In genomic region chr7:10939911-10940747, GRCh38 we compare ENCODE assay signal across 8 cellular contexts. TPM values are rescaled to one million over a fixed set of nuclear protein-coding genes. Genes with fewer than 3 reads are reported as not detected.
A peak's percentile ranks its signal among the peaks of the same experiment; 100 is the strongest.
DNase-seq lines count a peak whose midpoint lies in the region; ATAC-seq and TF ChIP-seq lines count a peak whose summit lies in the region.

No MANE protein-coding gene starts in this region.

- peak; percentile 85 for DNase-seq in NCI-H128 (lab: John Stamatoyannopoulos, UW; ENCODE audit: unreplicated experiment)
- DNase-seq in SKM-1 treated with dmso at 0.1 percent for 144 hours (lab: John Stamatoyannopoulos, UW; ENCODE audit: unreplicated experiment) = peak; percentile 93
- DNase-seq in adipocyte (ENCODE audit: low read depth) = peak; percentile 97
- peak; percentile 90 to 94 (median 93) for DNase-seq in heart left ventricle
- peak; percentile 92 for DNase-seq in pons (ENCODE audit: low spot score)
- peak; percentile 91 for DNase-seq in type B pancreatic cell (ENCODE audit: extremely low spot score, unreplicated experiment)

- H3K27me3 ChIP-seq in adipocyte (replicated peaks; ENCODE audit: control insufficient read depth, insufficient read depth, low read length) (no peaks in the 10 kb centered on the region), heart left ventricle (no peaks in the 10 kb centered on the region)

- H3K4me1 ChIP-seq in adipocyte (ENCODE audit: control insufficient read depth, insufficient read depth, low read length) = peaks cover 23% of the 10 kb centered on the region
- H3K4me1 ChIP-seq in heart left ventricle = peaks cover 0 to 50% (median 34%) of the 10 kb centered on the region in 12 donors

- peaks cover 17% of the 10 kb centered on the region for H3K4me1 Mint-ChIP-seq in type B pancreatic cell (ENCODE audit: unreplicated experiment)

- no peak overlapping the region for H3K4me3 Mint-ChIP-seq in type B pancreatic cell

- peak overlapping the region; percentile 87 to 99 (median 95) for H3K27ac ChIP-seq in heart left ventricle

- intact Hi-C loops in heart left ventricle (cut with DNase I) = loop anchor here in 6 of 10 donors (1.0 to 2.0 kb wide), 3 partner anchors 33 to 34 kb away; partner anchors contain the start of gene PHF14 (in 5 of the 6)

- H3K9me3 ChIP-seq in adipocyte (ENCODE audit: control insufficient read depth, low read length) = no peaks in the 10 kb centered on the region
- no peaks in the 10 kb centered on the region for H3K9me3 ChIP-seq in heart left ventricle

- WGBS in heart left ventricle, 4 donors = 0 to 1% (median 1%) methylated on average over 46 to 61 of the region's 61 CpGs

- H3K36me3 ChIP-seq in adipocyte (ENCODE audit: control insufficient read depth, insufficient read depth, low read length, severe bottlenecking) (peaks cover 24% of the 10 kb centered on the region), heart left ventricle (peaks cover 0 to 33% (median 26%) of the 10 kb centered on the region in 9 donors)

- H3K9me3 Mint-ChIP-seq in type B pancreatic cell = no peaks in the 10 kb centered on the region

- H3K27me3 Mint-ChIP-seq in type B pancreatic cell = no peaks in the 10 kb centered on the region

- peak in 1 of 2 donors; percentile 70 for TF ChIP-seq POLR2A in heart left ventricle (IDR thresholded peaks at IDR 0.05)

- TF ChIP-seq CTCF in GM12875 (IDR thresholded peaks at IDR 0.05; ENCODE audit: borderline replicate concordance, insufficient read depth, low read depth, low read length) (no peak), heart left ventricle (IDR thresholded peaks at IDR 0.05) (no peak), type B pancreatic cell (conservative IDR thresholded peaks at IDR 0.05) (no peak)

- H3K27ac Mint-ChIP-seq in type B pancreatic cell = no peak overlapping the region

- peak overlapping the region; percentile 56 for H3K4me3 ChIP-seq in GM12875 (ENCODE audit: low read depth, low read length)
- H3K4me3 ChIP-seq in adipocyte (ENCODE audit: low read length) = peak overlapping the region; percentile 98
- peak overlapping the region; percentile 59 to 96 (median 80) for H3K4me3 ChIP-seq in heart left ventricle

- ATAC-seq in HG02759 (IDR thresholded peaks at IDR 0.05; ENCODE audit: unreplicated experiment) (peak; percentile 94), heart left ventricle (peak; percentile 98 to 99 (median 99))

- peak overlapping the region; percentile 99 for H3K9ac ChIP-seq in adipocyte (ENCODE audit: low read length)

- H3K36me3 Mint-ChIP-seq in type B pancreatic cell = peaks cover 20% of the 10 kb centered on the region

RNA-seq across cellular contexts. Expression of gene PHF14, which starts 33.5 kb away (rescaled TPM):
- 10 to 100 TPM; 10.6 to 21.4 (median 14.3) TPM for total RNA-seq in heart left ventricle
- 10 to 100 TPM in 1 of 2 donors, 1 to 10 TPM in 1; 8.8 to 16.4 TPM for polyA plus RNA-seq in heart left ventricle
- 45.1 and 66.5 TPM in 2 replicates for total RNA-seq in type B pancreatic cell (ENCODE audit: low replicate concordance)

Comparison
In these comparisons a context has a peak if more than half of its experiments do, and no peak if none do; other contexts are left out.
1. Peak in every context shown above with its lines: DNase-seq, ATAC-seq, H3K4me3 ChIP-seq and H3K27ac ChIP-seq.